1 cellular context compared by ENCODE assay signal in genomic region chr20:32341053-32341452, GRCh38.
A peak's percentile ranks its signal among the peaks of the same experiment; 100 is the strongest.
TF ChIP-seq lines count a peak whose summit lies in the region.

No MANE protein-coding gene starts in this region.

TF ChIP-seq in K562, 482 proteins besides CTCF, POLR2A, EP300 and RAD21:
- TF ChIP-seq ZBTB40 (IDR thresholded peaks at IDR 0.05) (peak; percentile 87), ZBTB40 (CRISPR knock-in tag; IDR thresholded peaks at IDR 0.05) (peak; percentile 85)
